21 cellular contexts compared by ENCODE assay signal in genomic region chr12:131826064-131826928, GRCh38. TPM values are rescaled to one million over a fixed set of nuclear protein-coding genes. Genes with fewer than 3 reads are reported as not detected.
A peak's percentile ranks its signal among the peaks of the same experiment; 100 is the strongest.
DNase-seq lines count a peak whose midpoint lies in the region; ATAC-seq and TF ChIP-seq lines count a peak whose summit lies in the region.
"Had no signal": no experiment of that assay in that cellular context is flagged by ENCODE, and none has a peak within 500 bp of the region (broad histone marks: within the 10 kb centered on the region; RNA-seq: fewer than 3 reads in every experiment).

No MANE protein-coding gene starts in this region.

- H3K27ac ChIP-seq in CD4-positive, alpha-beta T cell (ENCODE audit: low read depth, low read length) = no peak overlapping the region
- no peak overlapping the region for H3K27ac ChIP-seq in H9 (ENCODE audit: insufficient read length, low read depth, low read length)
- H3K27ac ChIP-seq in osteoblast (ENCODE audit: low read depth, low read length) = no peak overlapping the region
- no peak overlapping the region for H3K27ac ChIP-seq in SK-N-SH (ENCODE audit: low read depth in 2 of 2, low read length in 1 of 2)
- H3K27ac ChIP-seq: HL-60, tibial artery had no signal

- WGBS in H9 (ENCODE audit: extremely low coverage, insufficient read length, low lambda C conversion rate) = no CpG with 5 or more reads among the region's 25 CpGs
- WGBS in SK-N-SH (ENCODE audit: low lambda C conversion rate) = 90% methylated on average over 25 of the region's 25 CpGs

- no peak for TF ChIP-seq CTCF in CD4-positive, alpha-beta T cell (IDR thresholded peaks at IDR 0.05)
- TF ChIP-seq CTCF in H9 (conservative IDR thresholded peaks at IDR 0.05) = no peak
- no peak for TF ChIP-seq CTCF in osteoblast (IDR thresholded peaks at IDR 0.05; ENCODE audit: extremely low read depth, low read depth, low read length)
- no peak for TF ChIP-seq CTCF in SK-N-SH (IDR thresholded peaks at IDR 0.05)

- H3K23me2 ChIP-seq in H9 (ENCODE audit: insufficient read length, low read depth, low read length, poor library complexity, severe bottlenecking) = peaks cover 21% of the 10 kb centered on the region

- no peaks in the 10 kb centered on the region for H3K9me3 ChIP-seq in CD4-positive, alpha-beta T cell (ENCODE audit: control insufficient read depth, low read length)
- no peaks in the 10 kb centered on the region for H3K9me3 ChIP-seq in H9 (ENCODE audit: control insufficient read depth, low read depth, low read length)
- no peaks in the 10 kb centered on the region for H3K9me3 ChIP-seq in osteoblast (ENCODE audit: low read depth, low read length)
- no peaks in the 10 kb centered on the region for H3K9me3 ChIP-seq in SK-N-SH
- H3K9me3 ChIP-seq: MG63 had no signal

- intact Hi-C loops in CD4-positive, alpha-beta T cell (cut with DNase I, micrococcal nuclease) = no loop called here

- H3K56ac ChIP-seq in H9 (ENCODE audit: insufficient read length, low read depth, low read length) = no peak overlapping the region

- no peaks in the 10 kb centered on the region; the same call in 1 of the 2 replicates for H3K79me2 ChIP-seq in H9 (ENCODE audit: insufficient read depth, low read length)
- H3K79me2 ChIP-seq in osteoblast (ENCODE audit: insufficient read depth, low read length) = no peaks in the 10 kb centered on the region
- H3K79me2 ChIP-seq in SK-N-SH (ENCODE audit: insufficient read depth) = no peaks in the 10 kb centered on the region

- no peaks in the 10 kb centered on the region for H3F3A ChIP-seq in SK-N-SH (replicated peaks; ENCODE audit: insufficient read depth)

- TF ChIP-seq RAD21 in SK-N-SH (IDR thresholded peaks at IDR 0.05; ENCODE audit: low read length) = no peak

- POLR2A ChIA-PET in CD4-positive, alpha-beta T cell (lab: Charles Lee) = no interaction called here
- POLR2A ChIA-PET in SK-N-SH (lab: Yijun Ruan, JAX) = no interaction called here

- H3K4me1 Mint-ChIP-seq in CD4-positive, alpha-beta T cell (ENCODE audit: low read depth) = peaks cover 13% of the 10 kb centered on the region
- peaks cover 2 to 9% of the 10 kb centered on the region in 2 experiments; a peak in 2 of 4 replicates for H3K4me1 Mint-ChIP-seq in H9
- H3K4me1 Mint-ChIP-seq in effector memory CD8-positive, alpha-beta T cell (ENCODE audit: low read depth in 2 of 2) = peaks cover 9% of the 10 kb centered on the region in 2 donors

- no peak overlapping the region for H2AK5ac ChIP-seq in H9 (ENCODE audit: insufficient read length, low read length)

- H3K4ac ChIP-seq in H9 (ENCODE audit: low read depth, low read length) = no peak overlapping the region

- peaks cover 56% of the 10 kb centered on the region for H3K27me3 Mint-ChIP-seq in CD4-positive, alpha-beta T cell
- peaks cover 43% of the 10 kb centered on the region for H3K27me3 Mint-ChIP-seq in H9 (ENCODE audit: low read depth)
- peaks cover 32 to 37% of the 10 kb centered on the region in 2 donors for H3K27me3 Mint-ChIP-seq in effector memory CD8-positive, alpha-beta T cell

- no peaks in the 10 kb centered on the region for H3K36me3 ChIP-seq in osteoblast (ENCODE audit: insufficient read depth, low read length)
- no peaks in the 10 kb centered on the region for H3K36me3 ChIP-seq in SK-N-SH (replicated peaks in 1 of 2; ENCODE audit: control insufficient read depth in 1 of 2, insufficient read depth in 2 of 2, low read length in 1 of 2)
- H3K36me3 ChIP-seq: MG63, tibial artery had no signal

- no peak overlapping the region for H4K5ac ChIP-seq in H9 (ENCODE audit: insufficient read length, low read depth, low read length)

- no peak for ATAC-seq in CD4-positive, alpha-beta T cell (ENCODE audit: poor library complexity)
- ATAC-seq in effector memory CD8-positive, alpha-beta T cell (replicated peaks) = no peak
- ATAC-seq: activated CD8-positive, alpha-beta memory T cell treated with anti-CD3 and anti-CD28 coated beads, Interleukin-2, amount 10 ng/mL, durations not matched to agents 7 days and 5 days; naive thymus-derived CD4-positive, alpha-beta T cell had no signal

- no peak overlapping the region for H2BK120ac ChIP-seq in H9 (ENCODE audit: low read depth, low read length, poor library complexity, severe bottlenecking)

- H4K91ac ChIP-seq in H9 (ENCODE audit: insufficient read length, low read depth, low read length) = no peak overlapping the region

- H4K20me1 ChIP-seq in H9 (ENCODE audit: control insufficient read depth, insufficient read depth, insufficient read length) (peaks cover 3% of the 10 kb centered on the region), osteoblast (ENCODE audit: insufficient read depth, low read length) (no peaks in the 10 kb centered on the region), SK-N-SH (ENCODE audit: insufficient read depth) (no peaks in the 10 kb centered on the region)

- H2BK15ac ChIP-seq in H9 (ENCODE audit: low read depth, low read length) = no peak overlapping the region

- H4K8ac ChIP-seq in H9 (replicated peaks; ENCODE audit: insufficient read length, low read depth, low read length) = no peak overlapping the region

- H3K4me1 ChIP-seq in H9 (ENCODE audit: insufficient read depth, low read length) = no peaks in the 10 kb centered on the region
- peaks cover 12% of the 10 kb centered on the region for H3K4me1 ChIP-seq in osteoblast (ENCODE audit: insufficient read depth, low read length)
- H3K4me1 ChIP-seq in SK-N-SH (ENCODE audit: control insufficient read depth in 1 of 2, insufficient read depth in 2 of 2, low read depth in 1 of 2, low read length in 1 of 2) = peaks cover 0 to 16% of the 10 kb centered on the region in 2 experiments; a peak in 1 of 4 replicates

- no peak overlapping the region for H2AFZ ChIP-seq in H9 (ENCODE audit: low read length)
- no peak overlapping the region for H2AFZ ChIP-seq in osteoblast (ENCODE audit: low read length)
- no peak overlapping the region for H2AFZ ChIP-seq in SK-N-SH (ENCODE audit: low read depth)

- H3K4me2 ChIP-seq in H9 (ENCODE audit: insufficient read depth, insufficient read length, low read length) = no peak overlapping the region
- H3K4me2 ChIP-seq in osteoblast (ENCODE audit: insufficient read depth, low read length) = no peak overlapping the region
- H3K4me2 ChIP-seq in SK-N-SH = no peak overlapping the region

- H3K23ac ChIP-seq in H9 (ENCODE audit: insufficient read length, low read depth, low read length) = no peak overlapping the region

- peaks cover 47% of the 10 kb centered on the region for H3K27me3 ChIP-seq in CD4-positive, alpha-beta T cell (ENCODE audit: control insufficient read depth, insufficient read depth, low read length)
- H3K27me3 ChIP-seq in H9 (ENCODE audit: insufficient read depth, low read length) (no peaks in the 10 kb centered on the region; the same call in 1 of the 2 replicates), osteoblast (ENCODE audit: insufficient read depth, low read length) (peaks cover 6% of the 10 kb centered on the region), SK-N-SH (ENCODE audit: insufficient read depth) (no peaks in the 10 kb centered on the region)
- H3K27me3 ChIP-seq: MG63 had no signal

- no peak overlapping the region for H2BK5ac ChIP-seq in H9 (ENCODE audit: insufficient read length, low read length)

- no peaks in the 10 kb centered on the region for H3K9me2 ChIP-seq in SK-N-SH

- no peak overlapping the region for H3K4me3 ChIP-seq in osteoblast (ENCODE audit: insufficient read depth, low read length)
- H3K4me3 ChIP-seq in SK-N-SH (ENCODE audit: low read depth in 2 of 2, low read length in 1 of 2) = no peak overlapping the region
- H3K4me3 ChIP-seq: tibial artery had no signal

- no peak overlapping the region for H2BK20ac ChIP-seq in H9 (ENCODE audit: low read depth, low read length, poor library complexity, severe bottlenecking)

- no peaks in the 10 kb centered on the region for H3K36me3 Mint-ChIP-seq in CD4-positive, alpha-beta T cell (ENCODE audit: low read depth)
- no peaks in the 10 kb centered on the region; a peak in 1 of 7 replicates for H3K36me3 Mint-ChIP-seq in H9 (ENCODE audit: insufficient read depth in 1 of 3, low read depth in 3 of 3)
- H3K36me3 Mint-ChIP-seq in effector memory CD8-positive, alpha-beta T cell (ENCODE audit: insufficient read depth) = no peaks in the 10 kb centered on the region
- H3K36me3 Mint-ChIP-seq: activated CD8-positive, alpha-beta memory T cell treated with anti-CD3 and anti-CD28 coated beads, Interleukin-2, amount 10 ng/mL, durations not matched to agents 7 days and 5 days had no signal

- CTCF ChIA-PET in CD4-positive, alpha-beta T cell (lab: Charles Lee) = no interaction called here
- CTCF ChIA-PET in SK-N-SH (lab: Yijun Ruan, JAX) = interaction anchor here (0.8 to 6.2 kb wide), 5 partner anchors 115 to 910 kb away, joined by 3 to 51 read pairs (median 5); partner anchors contain the start of gene SFSWAP

- H3K14ac ChIP-seq in H9 (ENCODE audit: insufficient read depth, low read length) = no peak overlapping the region

- DNase-seq in CD4-positive, alpha-beta T cell = no peak
- DNase-seq in H9 (peak; percentile 34), osteoblast (ENCODE audit: insufficient read length, low spot score, missing footprints) (peak; percentile 51), SK-N-SH (no peak), SK-N-DZ (ENCODE audit: low spot score) (no peak), NCI-H2107 (lab: John Stamatoyannopoulos, UW) (no peak)
- no peak for DNase-seq in effector memory CD8-positive, alpha-beta T cell
- DNase-seq: activated CD4-positive, alpha-beta T cell treated with anti-CD3 and anti-CD28 coated beads, Interleukin-2, amount 10 ng/mL, durations not matched to agents 24 days and 14 days; activated CD8-positive, alpha-beta memory T cell treated with anti-CD3 and anti-CD28 coated beads, Interleukin-2, amount 10 ng/mL, durations not matched to agents 7 days and 5 days; foreskin melanocyte; IMR-90; MG63; naive thymus-derived CD4-positive, alpha-beta T cell; NCI-H1436 treated with DMSO at 0.1 percent for 48 hours; NCI-H2171 treated with DMSO at 0.1 percent for 48 hours; NCI-H69; small intestine; tibial artery had no signal

- H3K9ac ChIP-seq in H9 (ENCODE audit: extremely low read depth, insufficient read length, low read length) (no peak overlapping the region), SK-N-SH (no peak overlapping the region)

- H3K18ac ChIP-seq in H9 (ENCODE audit: insufficient read length, low read depth, low read length) = no peak overlapping the region

- TF ChIP-seq EP300 in SK-N-SH (IDR thresholded peaks at IDR 0.05; ENCODE audit: borderline replicate concordance in 1 of 2, low read depth in 1 of 2, low read length in 1 of 2) = no peak

- H3T11ph ChIP-seq in H9 (ENCODE audit: low read length) = no peak overlapping the region

- H3K9me3 Mint-ChIP-seq in CD4-positive, alpha-beta T cell = no peaks in the 10 kb centered on the region
- no peaks in the 10 kb centered on the region for H3K9me3 Mint-ChIP-seq in H9
- H3K9me3 Mint-ChIP-seq in effector memory CD8-positive, alpha-beta T cell = no peaks in the 10 kb centered on the region
- H3K9me3 Mint-ChIP-seq: activated CD4-positive, alpha-beta T cell treated with anti-CD3 and anti-CD28 coated beads, Interleukin-2, amount 10 ng/mL, durations not matched to agents 24 days and 14 days; activated T-helper 2 cell treated with anti-CD3 and anti-CD28 coated beads, Interferon-gamma antibody, Interleukin-2, Interleukin-4, amounts not matched to agents 10 μg/mL and 5 μg/mL and 100 μg/mL, durations not matched to agents 14 hours and 24 hours and 36 hours; naive thymus-derived CD4-positive, alpha-beta T cell; stimulated activated naive CD8-positive, alpha-beta T cell treated with anti-CD3 and anti-CD28 coated beads, Interleukin-15, Interleukin-2, amounts not matched to agents 100 ng/mL and 50 ng/mL, for 24 hours had no signal

- no peaks in the 10 kb centered on the region for H3K79me1 ChIP-seq in H9 (ENCODE audit: insufficient read depth, low read depth, low read length, poor library complexity, severe bottlenecking)

- peak overlapping the region; percentile 20 for H3K4me3 Mint-ChIP-seq in CD4-positive, alpha-beta T cell
- peak overlapping the region in 1 of 2 experiments; percentile 62; a peak in 2 of 5 replicates for H3K4me3 Mint-ChIP-seq in H9
- H3K4me3 Mint-ChIP-seq in effector memory CD8-positive, alpha-beta T cell = peak overlapping the region; percentile 31 to 60
- H3K4me3 Mint-ChIP-seq: activated CD8-positive, alpha-beta memory T cell treated with anti-CD3 and anti-CD28 coated beads, Interleukin-2, amount 10 ng/mL, durations not matched to agents 7 days and 5 days; stimulated activated naive CD8-positive, alpha-beta T cell treated with anti-CD3 and anti-CD28 coated beads, Interleukin-15, Interleukin-2, amounts not matched to agents 100 ng/mL and 50 ng/mL, for 24 hours had no signal

- H2BK12ac ChIP-seq in H9 (ENCODE audit: insufficient read length, low read depth, low read length) = no peak overlapping the region

- H3K27ac Mint-ChIP-seq in CD4-positive, alpha-beta T cell = no peak overlapping the region
- H3K27ac Mint-ChIP-seq in H9 = no peak overlapping the region; a peak in 2 of 7 replicates
- H3K27ac Mint-ChIP-seq in effector memory CD8-positive, alpha-beta T cell = no peak overlapping the region
- H3K27ac Mint-ChIP-seq: activated CD4-positive, alpha-beta T cell treated with anti-CD3 and anti-CD28 coated beads, Interleukin-2, amount 10 ng/mL, durations not matched to agents 24 days and 14 days; activated CD8-positive, alpha-beta memory T cell treated with anti-CD3 and anti-CD28 coated beads, Interleukin-2, amount 10 ng/mL, durations not matched to agents 7 days and 5 days; activated T-helper 2 cell treated with anti-CD3 and anti-CD28 coated beads, Interferon-gamma antibody, Interleukin-2, Interleukin-4, amounts not matched to agents 10 μg/mL and 5 μg/mL and 100 μg/mL, durations not matched to agents 14 hours and 24 hours and 36 hours had no signal

RNA-seq across cellular contexts. Expression of gene MMP17, which starts 1.9 kb away (rescaled TPM):
- under 1 TPM; 0.17 to 0.27 TPM for total RNA-seq in CD4-positive, alpha-beta T cell
- 14.8 and 16.0 TPM in 2 replicates for total RNA-seq in H9 (2021)
- total RNA-seq in osteoblast = 10.5 and 11.2 TPM in 2 replicates
- 13.5 and 14.0 TPM in 2 replicates for polyA plus RNA-seq in SK-N-SH (2012; rRNA removed)
- 4.0 and 8.7 TPM in 2 replicates for polyA plus RNA-seq in SK-N-SH (2012; cell fraction: cytosol; rRNA removed)
- 27.4 and 35.0 TPM in 2 replicates for polyA plus RNA-seq in SK-N-SH (2012; cell fraction: nucleus; rRNA removed)
- 58.1 and 70.5 TPM in 2 replicates for polyA plus RNA-seq in SK-N-DZ (2014; cell fraction: cytosol; rRNA removed)
- polyA plus RNA-seq in SK-N-DZ (2014; cell fraction: nucleus; rRNA removed) = 85.7 and 155 TPM in 2 replicates
- total RNA-seq: activated CD8-positive, alpha-beta memory T cell treated with anti-CD3 and anti-CD28 coated beads, Interleukin-2, amount 10 ng/mL, durations not matched to agents 7 days and 5 days had no signal
- polyA plus RNA-seq: naive thymus-derived CD4-positive, alpha-beta T cell had no signal

Comparison
In these comparisons a context has a peak if more than half of its experiments do, and no peak if none do; other contexts are left out.
1. DNase-seq: peak in H9 (single experiment) and osteoblast (single experiment); none in CD4-positive, alpha-beta T cell (0 of 10), effector memory CD8-positive, alpha-beta T cell (0 of 3), SK-N-SH (single experiment), SK-N-DZ (single experiment) and NCI-H2107 (single experiment).